15 cellular contexts compared by ENCODE assay signal in genomic region chr11:14819596-14819995, GRCh38.
DNase-seq lines count a peak whose midpoint lies in the region; ATAC-seq, FAIRE-seq and TF ChIP-seq lines count a peak whose summit lies in the region.
"Had no signal": no experiment of that assay in that cellular context is flagged by ENCODE, and none has a peak within 500 bp of the region (broad histone marks: within the 10 kb centered on the region; RNA-seq: fewer than 3 reads in every experiment).

No MANE protein-coding gene starts in this region.

- no peak overlapping the region for H3K4me3 ChIP-seq in mammary epithelial cell (replicated peaks in 1 of 3; ENCODE audit: insufficient read depth in 1 of 3, low read depth in 2 of 3, low read length in 3 of 3)
- H3K4me3 ChIP-seq: A549 had no signal

- no peak overlapping the region for H2AFZ ChIP-seq in mammary epithelial cell (ENCODE audit: low read depth, low read length)

- no peak for FAIRE-seq in RCC 7860 (lab: Jason Lieb, UNC)
- FAIRE-seq: A549, GM19239 had no signal

- no peaks in the 10 kb centered on the region for H3K9me3 ChIP-seq in mammary epithelial cell (replicated peaks; ENCODE audit: insufficient read depth, low read length)
- H3K9me3 ChIP-seq: A549, Caco-2 had no signal

- H3K27ac ChIP-seq in mammary epithelial cell (ENCODE audit: insufficient read depth, low read depth, low read length), result no peak overlapping the region
- no peak overlapping the region for H3K27ac ChIP-seq in foreskin keratinocyte
- H3K27ac ChIP-seq: A549 had no signal

- CTCF ChIA-PET in mammary epithelial cell (lab: Charles Lee; ENCODE audit: low non-redundant PET), result no interaction called here

- no peaks in the 10 kb centered on the region for H3K4me1 ChIP-seq in mammary epithelial cell (ENCODE audit: insufficient read depth, low read length)
- H3K4me1 ChIP-seq in foreskin keratinocyte, result peaks cover 6% of the 10 kb centered on the region
- H3K4me1 ChIP-seq: A549 had no signal

- in situ Hi-C loops in mammary epithelial cell (cut with MboI; ENCODE audit: low sequenced_read_pairs in 2 of 2), result no loop called here

- H3K4me2 ChIP-seq in mammary epithelial cell (ENCODE audit: insufficient read depth, low read depth, low read length), result no peak overlapping the region
- H3K4me2 ChIP-seq: A549 had no signal

- ATAC-seq in foreskin keratinocyte, result peak; percentile 44
- no peak for ATAC-seq in HG02798 (IDR thresholded peaks at IDR 0.05; ENCODE audit: poor library complexity, unreplicated experiment)
- ATAC-seq: A549; CD8-positive, alpha-beta T cell; HCT116 had no signal

- intact Hi-C loops in mammary epithelial cell (cut with micrococcal nuclease), result no loop called here

- no peaks in the 10 kb centered on the region for H3K79me2 ChIP-seq in mammary epithelial cell (ENCODE audit: insufficient read depth, low read length)

- no peaks in the 10 kb centered on the region for H3K27me3 ChIP-seq in mammary epithelial cell (ENCODE audit: insufficient read depth, low read length)
- no peaks in the 10 kb centered on the region for H3K27me3 ChIP-seq in foreskin keratinocyte

- TF ChIP-seq CTCF in mammary epithelial cell (conservative IDR thresholded peaks at IDR 0.05 in 1 of 2, IDR thresholded peaks at IDR 0.05 in 1 of 2; ENCODE audit: extremely low read depth in 1 of 2, insufficient read depth in 1 of 2, low read depth in 1 of 2, low read length in 2 of 2) (no peak), foreskin keratinocyte (conservative IDR thresholded peaks at IDR 0.05) (no peak)

- H3K9ac ChIP-seq in mammary epithelial cell (ENCODE audit: insufficient read depth, low read length), result no peak overlapping the region

- H3K36me3 ChIP-seq in mammary epithelial cell (ENCODE audit: insufficient read depth, low read length), result no peaks in the 10 kb centered on the region

- no peaks in the 10 kb centered on the region for H4K20me1 ChIP-seq in mammary epithelial cell (ENCODE audit: insufficient read depth, low read length)

- dilution Hi-C loops in mammary epithelial cell (cut with HindIII; ENCODE audit: low sequenced_read_pairs), result no loop called here

- BruUV-seq in mammary epithelial cell (replicated peaks; lab: Mats Ljungman, UMichigan), result no TSS peak

- DNase-seq in RCC 7860 (ENCODE audit: low spot score) (peak; percentile 2), mammary epithelial cell (peak; percentile 41), foreskin keratinocyte (peak; percentile 27 to 71), NCI-H1048 (lab: John Stamatoyannopoulos, UW) (no peak), SIG-M5 (lab: John Stamatoyannopoulos, UW) (no peak)
- DNase-seq in activated CD4-positive, alpha-beta T cell treated with anti-CD3 and anti-CD28 coated beads, Interleukin-2, amount 50 U/mL, for 4 hours, result no peak
- DNase-seq: Caco-2; CD8-positive, alpha-beta T cell; DMS53; GF-D8; IMR-90 had no signal

Comparison
In these comparisons a context has a peak if more than half of its experiments do, and no peak if none do; other contexts are left out.
1. DNase-seq: peak in RCC 7860 (single experiment), mammary epithelial cell (single experiment) and foreskin keratinocyte (2 of 2); none in NCI-H1048 (single experiment), activated CD4-positive, alpha-beta T cell treated with anti-CD3 and anti-CD28 coated beads, Interleukin-2, amount 50 U/mL, for 4 hours (0 of 2) and SIG-M5 (single experiment).